In the genomic region with DNA sequence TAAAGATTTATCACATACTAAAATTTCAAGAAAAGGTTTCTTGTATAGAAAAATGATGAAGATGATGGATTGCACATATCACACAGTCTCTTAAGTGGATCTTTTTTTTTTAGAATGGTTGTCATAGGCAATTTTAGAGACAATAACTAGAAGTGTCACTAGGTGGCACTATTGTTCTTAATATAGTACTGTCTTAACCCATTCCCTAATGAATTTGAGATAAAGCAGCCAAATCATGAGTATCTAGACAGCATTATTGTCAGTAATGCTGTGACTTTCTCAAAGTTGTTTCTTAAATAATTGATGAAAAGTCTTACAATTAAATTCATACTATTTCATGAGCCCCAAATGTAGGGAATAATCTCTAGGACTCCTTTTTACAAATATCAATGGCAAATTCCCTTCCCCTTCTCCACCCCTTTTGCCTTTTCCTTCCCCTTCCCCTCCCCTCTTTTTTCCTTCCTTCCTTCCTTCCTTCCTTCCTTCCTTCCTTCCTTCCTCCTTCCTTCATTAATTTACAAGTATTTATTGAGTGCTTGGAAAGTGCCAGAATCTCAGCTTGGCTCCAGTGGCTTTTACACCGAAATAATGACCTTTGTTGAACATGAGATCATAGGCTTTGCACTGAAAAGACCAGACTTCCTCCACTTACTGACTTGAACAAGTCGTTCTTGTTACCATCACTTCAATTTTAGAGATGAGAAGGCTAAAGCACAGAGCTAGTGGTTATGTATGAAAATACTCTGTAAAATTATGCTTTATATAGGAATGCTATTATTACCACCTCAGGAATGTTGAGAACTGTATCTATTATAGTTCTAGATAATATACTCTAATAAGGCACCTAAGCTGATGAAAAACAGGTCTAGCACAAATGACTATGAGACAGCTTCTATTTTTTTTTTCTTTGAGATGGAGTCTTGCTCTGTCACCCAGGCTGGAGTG, we compare ENCODE assay signal across 9 cellular contexts. TPM values are rescaled to one million over a fixed set of nuclear protein-coding genes. Genes with fewer than 3 reads are reported as not detected.
DNase-seq lines count a peak whose midpoint lies in the region; ATAC-seq lines count a peak whose summit lies in the region.
"Had no signal": no experiment of that assay in that cellular context is flagged by ENCODE, and none has a peak within 500 bp of the region (broad histone marks: within the 10 kb centered on the region; RNA-seq: fewer than 3 reads in every experiment).

No MANE protein-coding gene starts in this region.

- no peak overlapping the region for H3K4me3 Mint-ChIP-seq in central memory CD8-positive, alpha-beta T cell
- H3K4me3 Mint-ChIP-seq: CD8-positive, alpha-beta memory T cell had no signal

- intact Hi-C loops in left colon (cut with DNase I, micrococcal nuclease) = loop anchor here (2.0 to 10.0 kb wide), 5 partner anchors 171 to 713 kb away; partner anchors contain the start of gene TGIF1 (in 1 of the 2)

- peak overlapping the region; percentile 12 for H3K27ac ChIP-seq in temporal lobe (ENCODE audit: low read depth, low read length)

- peaks cover 19% of the 10 kb centered on the region for H3K36me3 Mint-ChIP-seq in central memory CD8-positive, alpha-beta T cell (ENCODE audit: insufficient read depth)

- H3K9me3 Mint-ChIP-seq in central memory CD8-positive, alpha-beta T cell = no peaks in the 10 kb centered on the region
- H3K9me3 Mint-ChIP-seq: CD8-positive, alpha-beta memory T cell had no signal

- H3K27ac Mint-ChIP-seq in central memory CD8-positive, alpha-beta T cell (ENCODE audit: low read depth) = no peak overlapping the region
- H3K27ac Mint-ChIP-seq: CD8-positive, alpha-beta memory T cell had no signal

- H3K4me1 Mint-ChIP-seq in central memory CD8-positive, alpha-beta T cell = no peaks in the 10 kb centered on the region

- DNase-seq in SIG-M5 treated with dmso at 0.1 percent for 504 hours (lab: John Stamatoyannopoulos, UW; ENCODE audit: unreplicated experiment) (peak; percentile 83), SIG-M5 (lab: John Stamatoyannopoulos, UW) (no peak), HT1080 (ENCODE audit: low read depth) (peak; percentile 87), NOMO-1 treated with DMSO at 0.1 percent for 48 hours (lab: John Stamatoyannopoulos, UW; ENCODE audit: unreplicated experiment) (peak; percentile 58), left colon (no peak)
- no peak for DNase-seq in central memory CD8-positive, alpha-beta T cell (ENCODE audit: low spot score in 2 of 2)

- ATAC-seq in central memory CD8-positive, alpha-beta T cell (replicated peaks; ENCODE audit: extremely low read depth, poor library complexity, severe bottlenecking) = peak; percentile 87
- ATAC-seq in left colon (peak; percentile 66), GM19324 (IDR thresholded peaks at IDR 0.05; ENCODE audit: low FRiP score, unreplicated experiment) (no peak)

- no peaks in the 10 kb centered on the region for H3K27me3 Mint-ChIP-seq in central memory CD8-positive, alpha-beta T cell
- H3K27me3 Mint-ChIP-seq: CD8-positive, alpha-beta memory T cell had no signal

RNA-seq across cellular contexts. Expression of gene MYL12B, which starts 19.8 kb away (rescaled TPM):
- total RNA-seq in HT1080 (2014; rRNA removed; shearing (Covaris generic)) = 353 and 399 TPM in 2 replicates
- polyA plus RNA-seq in HT1080 (2015; cell fraction: cytosol; rRNA removed) = 516 and 540 TPM in 2 replicates
- 279 and 297 TPM in 2 replicates for polyA plus RNA-seq in HT1080 (2015; cell fraction: nucleus; rRNA removed)
- 100 to 1,000 TPM; 563 to 581 TPM for total RNA-seq in left colon
- total RNA-seq in temporal lobe = 128 TPM

RNA-seq across cellular contexts. Expression of gene MYL12A, which starts 34.1 kb away (rescaled TPM):
- total RNA-seq in HT1080 (2014; rRNA removed; shearing (Covaris generic)) = 521 and 591 TPM in 2 replicates
- polyA plus RNA-seq in HT1080 (2015; cell fraction: cytosol; rRNA removed) = 378 and 405 TPM in 2 replicates
- polyA plus RNA-seq in HT1080 (2015; cell fraction: nucleus; rRNA removed) = 254 and 260 TPM in 2 replicates
- 100 to 1,000 TPM; 520 to 622 TPM for total RNA-seq in left colon
- total RNA-seq in temporal lobe = 34.2 TPM

Comparison
In these comparisons a context has a peak if more than half of its experiments do, and no peak if none do; other contexts are left out.
1. DNase-seq: peak in SIG-M5 treated with dmso at 0.1 percent for 504 hours (single experiment), HT1080 (single experiment) and NOMO-1 treated with DMSO at 0.1 percent for 48 hours (single experiment); none in SIG-M5 (single experiment), central memory CD8-positive, alpha-beta T cell (0 of 2) and left colon (0 of 2).
2. RNA of gene MYL12A, which starts 34.1 kb away (total RNA-seq): 520 to 622 TPM in left colon and 521 to 591 TPM in HT1080; 34.2 TPM in temporal lobe (single experiment); every median in the first group is over 10 times any median in the second.